1 cellular context compared by ENCODE assay signal in the genomic region with DNA sequence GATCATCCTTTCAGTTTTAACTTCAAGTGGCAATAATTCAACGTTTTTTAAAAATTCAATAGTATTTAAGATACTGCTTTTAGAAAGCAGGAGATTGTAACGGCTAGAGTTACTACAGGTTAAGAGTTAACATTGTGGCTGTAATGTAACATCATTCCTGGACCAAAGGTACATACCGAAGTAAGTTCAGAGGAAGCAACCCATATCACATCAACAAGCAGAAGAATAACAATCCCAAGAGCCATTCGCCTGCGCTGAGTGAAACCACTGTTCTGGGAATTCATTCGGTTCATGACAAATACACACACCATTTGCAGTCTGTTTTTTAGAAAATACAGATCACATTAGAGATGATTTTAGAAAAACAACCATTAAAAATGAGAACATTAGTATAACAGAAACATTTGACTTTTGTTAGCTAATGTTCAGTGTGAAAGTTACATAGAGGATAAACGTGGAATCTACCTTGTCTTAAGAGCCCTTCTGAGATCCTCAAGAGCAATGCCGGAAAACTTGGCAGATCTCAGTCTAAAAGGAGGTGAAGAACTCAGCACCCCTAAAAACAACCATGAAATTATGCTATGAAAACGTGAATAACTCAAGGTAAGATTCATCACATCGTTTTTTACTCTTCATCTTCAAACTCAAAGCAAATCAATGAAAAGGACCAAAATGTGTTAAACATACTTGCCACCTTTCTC.
TF ChIP-seq lines count a peak whose summit lies in the region.

No MANE protein-coding gene starts in this region.

TF ChIP-seq in WTC11, 78 proteins besides CTCF, POLR2A, EP300 and RAD21 (continued from another document):
- TF ChIP-seq AFF4 (CRISPR knock-in tag; IDR thresholded peaks at IDR 0.05; ENCODE audit: borderline replicate concordance) (no peak), CREB1 (CRISPR knock-in tag; IDR thresholded peaks at IDR 0.05) (no peak), ZBTB21 (CRISPR knock-in tag; IDR thresholded peaks at IDR 0.05; ENCODE audit: borderline replicate concordance) (no peak), RELA (CRISPR knock-in tag; IDR thresholded peaks at IDR 0.05; ENCODE audit: borderline replicate concordance) (no peak)
